ENCODE assay signal across 11 cellular contexts in the genomic region with DNA sequence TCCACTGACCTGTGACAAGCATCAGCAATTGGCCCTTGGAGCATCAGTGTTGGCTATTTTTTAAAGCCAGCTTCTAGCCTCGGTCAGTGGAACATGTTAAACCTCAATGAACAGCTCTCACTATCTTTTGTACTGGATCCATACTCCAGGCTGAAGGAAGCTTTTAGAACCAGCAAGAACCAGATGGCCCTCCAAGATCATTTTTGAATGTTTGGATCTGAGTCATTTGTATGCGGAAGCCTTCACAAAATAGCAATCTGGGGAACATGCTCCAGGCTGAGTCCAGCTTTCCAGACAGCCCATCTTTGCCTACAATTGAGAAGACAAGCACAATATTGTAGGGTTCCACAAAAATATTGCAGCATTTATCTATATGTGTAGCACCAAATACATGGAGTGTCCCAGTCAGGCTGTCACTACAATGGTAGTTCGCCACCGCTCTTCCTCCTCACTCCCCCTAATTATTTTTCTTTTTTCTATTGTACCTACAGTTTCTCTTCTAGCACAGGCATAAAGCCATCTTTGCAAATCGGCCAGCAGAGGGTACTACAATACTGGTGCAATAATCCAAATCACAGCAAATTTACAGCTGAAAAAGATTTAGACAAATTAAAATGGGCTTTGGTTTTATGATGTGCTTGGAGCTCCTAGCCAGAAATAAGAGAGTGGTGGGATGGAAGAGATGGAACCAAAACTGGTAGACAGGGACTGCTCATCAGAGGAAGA.
DNase-seq lines count a peak whose midpoint lies in the region; ATAC-seq and TF ChIP-seq lines count a peak whose summit lies in the region.
"Had no signal": no experiment of that assay in that cellular context is flagged by ENCODE, and none has a peak within 500 bp of the region (broad histone marks: within the 10 kb centered on the region; RNA-seq: fewer than 3 reads in every experiment).

No MANE protein-coding gene starts in this region.

- H3K36me3 Mint-ChIP-seq in neural crest cell (ENCODE audit: low read depth): peaks cover 2% of the 10 kb centered on the region

- peaks cover 4% of the 10 kb centered on the region for H3K27me3 Mint-ChIP-seq in neural crest cell (ENCODE audit: low read depth)
- H3K27me3 Mint-ChIP-seq: activated CD4-positive, alpha-beta T cell treated with anti-CD3 and anti-CD28 coated beads, Interleukin-2, amount 10 ng/mL, durations not matched to agents 7 days and 5 days had no signal

- H3K36me3 ChIP-seq in sigmoid colon: no peaks in the 10 kb centered on the region

- DNase-seq in GF-D8 (lab: John Stamatoyannopoulos, UW): peak; percentile 46
- peak; percentile 21 for DNase-seq in RPMI7951 (ENCODE audit: low read depth)
- DNase-seq in fibroblast of the aortic adventitia (ENCODE audit: low read depth): peak; percentile 51
- no peak for DNase-seq in neural crest cell (ENCODE audit: low read depth, low spot score)
- no peak for DNase-seq in NCI-H2171 (lab: John Stamatoyannopoulos, UW)
- no peak for DNase-seq in DMS153 treated with DMSO at 0.1 percent for 48 hours (lab: John Stamatoyannopoulos, UW; ENCODE audit: unreplicated experiment)
- DNase-seq in sigmoid colon: no peak
- DNase-seq: activated CD4-positive, alpha-beta T cell treated with anti-CD3 and anti-CD28 coated beads, Interleukin-2, amount 10 ng/mL, durations not matched to agents 7 days and 5 days; Calu3 had no signal

- intact Hi-C loops in sigmoid colon (cut with DNase I): no loop called here

- TF ChIP-seq POLR2A in sigmoid colon (IDR thresholded peaks at IDR 0.05): no peak

- no peaks in the 10 kb centered on the region for H3K4me1 Mint-ChIP-seq in neural crest cell
- H3K4me1 Mint-ChIP-seq: activated CD4-positive, alpha-beta T cell treated with anti-CD3 and anti-CD28 coated beads, Interleukin-2, amount 10 ng/mL, durations not matched to agents 7 days and 5 days had no signal

- 83 to 87% methylated on average over 5 of the region's 5 CpGs for WGBS in sigmoid colon, 2 donors

- ATAC-seq in HG03196 (IDR thresholded peaks at IDR 0.05; ENCODE audit: unreplicated experiment): no peak

- peaks cover 5% of the 10 kb centered on the region for H3K9me3 Mint-ChIP-seq in neural crest cell
- H3K9me3 Mint-ChIP-seq: activated CD4-positive, alpha-beta T cell treated with anti-CD3 and anti-CD28 coated beads, Interleukin-2, amount 10 ng/mL, durations not matched to agents 7 days and 5 days had no signal

- H3K27ac Mint-ChIP-seq in neural crest cell (ENCODE audit: unreplicated experiment): no peak overlapping the region
- H3K27ac Mint-ChIP-seq: activated CD4-positive, alpha-beta T cell treated with anti-CD3 and anti-CD28 coated beads, Interleukin-2, amount 10 ng/mL, durations not matched to agents 7 days and 5 days had no signal

- peak; percentile 31 for TF ChIP-seq CTCF in fibroblast of the aortic adventitia (IDR thresholded peaks at IDR 0.05; ENCODE audit: insufficient read depth, low read length)
- peak; percentile 43 for TF ChIP-seq CTCF in neural crest cell (conservative IDR thresholded peaks at IDR 0.05)
- no peak for TF ChIP-seq CTCF in sigmoid colon (IDR thresholded peaks at IDR 0.05)

- H3K4me3 ChIP-seq in fibroblast of the aortic adventitia (ENCODE audit: low read depth, low read length): no peak overlapping the region
- no peak overlapping the region for H3K4me3 ChIP-seq in sigmoid colon
- H3K4me3 ChIP-seq: smooth muscle cell had no signal

- TF ChIP-seq EP300 in sigmoid colon (IDR thresholded peaks at IDR 0.05): no peak

- H3K27ac ChIP-seq in sigmoid colon: no peak overlapping the region

- H3K9me3 ChIP-seq in sigmoid colon: peaks cover 0 to 6% (median under 1%) of the 10 kb centered on the region in 4 donors

- no peaks in the 10 kb centered on the region for H3K4me1 ChIP-seq in sigmoid colon

- H3K27me3 ChIP-seq in sigmoid colon: no peaks in the 10 kb centered on the region

- H3K4me3 Mint-ChIP-seq in neural crest cell: no peak overlapping the region
- H3K4me3 Mint-ChIP-seq: activated CD4-positive, alpha-beta T cell treated with anti-CD3 and anti-CD28 coated beads, Interleukin-2, amount 10 ng/mL, durations not matched to agents 7 days and 5 days had no signal

Comparison
In these comparisons a context has a peak if more than half of its experiments do, and no peak if none do; other contexts are left out.
1. DNase-seq: peak in GF-D8 (single experiment), RPMI7951 (single experiment) and fibroblast of the aortic adventitia (single experiment); none in neural crest cell (single experiment), NCI-H2171 (single experiment), DMS153 treated with DMSO at 0.1 percent for 48 hours (single experiment) and sigmoid colon (single experiment).
2. CTCF ChIP-seq: peak in fibroblast of the aortic adventitia (single experiment) and neural crest cell (single experiment); none in sigmoid colon (0 of 4).